ENCODE assay signal across 2 cellular contexts in the genomic region with DNA sequence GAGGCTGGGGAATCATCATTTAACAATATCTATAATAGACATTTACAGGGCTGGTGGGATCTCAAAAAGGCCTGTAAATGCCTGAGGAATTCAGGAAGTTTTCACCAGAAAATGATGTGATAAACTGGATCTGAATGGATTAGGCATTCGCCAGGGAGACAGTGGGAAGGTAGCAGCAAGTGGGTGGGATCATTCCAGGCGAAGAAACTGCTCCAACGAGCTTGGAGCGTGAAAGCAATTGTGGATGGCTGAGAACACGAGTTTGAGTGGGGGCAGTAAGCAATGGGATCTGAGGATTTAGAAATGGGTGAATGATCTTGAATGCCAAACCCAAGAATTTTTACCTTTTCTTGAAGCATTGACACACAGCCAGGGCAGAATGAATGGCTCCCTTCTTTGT.
TF ChIP-seq lines count a peak whose summit lies in the region.

No MANE protein-coding gene starts in this region.

TF ChIP-seq in HepG2, 621 proteins besides CTCF, POLR2A, EP300 and RAD21:
- no peak for TF ChIP-seq GATAD2A (CRISPR knock-in tag; IDR thresholded peaks at IDR 0.05)
- TF ChIP-seq TAF1 (CRISPR knock-in tag; IDR thresholded peaks at IDR 0.05): no peak
- no peak for TF ChIP-seq HMG20B (CRISPR knock-in tag; conservative IDR thresholded peaks at IDR 0.05)
- no peak for TF ChIP-seq DMAP1 (CRISPR knock-in tag; IDR thresholded peaks at IDR 0.05)
- TF ChIP-seq KDM5B (CRISPR knock-in tag; IDR thresholded peaks at IDR 0.05; ENCODE audit: borderline replicate concordance): no peak
- no peak for TF ChIP-seq ZBTB20 (CRISPR knock-in tag; IDR thresholded peaks at IDR 0.05; ENCODE audit: borderline replicate concordance, low read depth)
- TF ChIP-seq NFKBIZ (CRISPR knock-in tag; IDR thresholded peaks at IDR 0.05): no peak

TF ChIP-seq in K562, 482 proteins besides CTCF, POLR2A, EP300 and RAD21:
- TF ChIP-seq NCOA4 (IDR thresholded peaks at IDR 0.05; ENCODE audit: partially characterized antibody): no peak
- TF ChIP-seq CHD4 (IDR thresholded peaks at IDR 0.05; ENCODE audit: insufficient read depth, insufficient replicate concordance, low read depth, low read length, poor library complexity, severe bottlenecking): no peak
- TF ChIP-seq C11orf30 (IDR thresholded peaks at IDR 0.05; ENCODE audit: low read depth): no peak
- TF ChIP-seq, protein P1, sequence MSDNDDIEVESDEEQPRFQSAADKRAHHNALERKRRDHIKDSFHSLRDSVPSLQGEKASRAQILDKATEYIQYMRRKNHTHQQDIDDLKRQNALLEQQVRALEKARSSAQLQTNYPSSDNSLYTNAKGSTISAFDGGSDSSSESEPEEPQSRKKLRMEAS (CRISPR knock-in tag; IDR thresholded peaks at IDR 0.05): no peak
- no peak for TF ChIP-seq ZNF253 (CRISPR knock-in tag; conservative IDR thresholded peaks at IDR 0.05)
- TF ChIP-seq, protein P2, sequence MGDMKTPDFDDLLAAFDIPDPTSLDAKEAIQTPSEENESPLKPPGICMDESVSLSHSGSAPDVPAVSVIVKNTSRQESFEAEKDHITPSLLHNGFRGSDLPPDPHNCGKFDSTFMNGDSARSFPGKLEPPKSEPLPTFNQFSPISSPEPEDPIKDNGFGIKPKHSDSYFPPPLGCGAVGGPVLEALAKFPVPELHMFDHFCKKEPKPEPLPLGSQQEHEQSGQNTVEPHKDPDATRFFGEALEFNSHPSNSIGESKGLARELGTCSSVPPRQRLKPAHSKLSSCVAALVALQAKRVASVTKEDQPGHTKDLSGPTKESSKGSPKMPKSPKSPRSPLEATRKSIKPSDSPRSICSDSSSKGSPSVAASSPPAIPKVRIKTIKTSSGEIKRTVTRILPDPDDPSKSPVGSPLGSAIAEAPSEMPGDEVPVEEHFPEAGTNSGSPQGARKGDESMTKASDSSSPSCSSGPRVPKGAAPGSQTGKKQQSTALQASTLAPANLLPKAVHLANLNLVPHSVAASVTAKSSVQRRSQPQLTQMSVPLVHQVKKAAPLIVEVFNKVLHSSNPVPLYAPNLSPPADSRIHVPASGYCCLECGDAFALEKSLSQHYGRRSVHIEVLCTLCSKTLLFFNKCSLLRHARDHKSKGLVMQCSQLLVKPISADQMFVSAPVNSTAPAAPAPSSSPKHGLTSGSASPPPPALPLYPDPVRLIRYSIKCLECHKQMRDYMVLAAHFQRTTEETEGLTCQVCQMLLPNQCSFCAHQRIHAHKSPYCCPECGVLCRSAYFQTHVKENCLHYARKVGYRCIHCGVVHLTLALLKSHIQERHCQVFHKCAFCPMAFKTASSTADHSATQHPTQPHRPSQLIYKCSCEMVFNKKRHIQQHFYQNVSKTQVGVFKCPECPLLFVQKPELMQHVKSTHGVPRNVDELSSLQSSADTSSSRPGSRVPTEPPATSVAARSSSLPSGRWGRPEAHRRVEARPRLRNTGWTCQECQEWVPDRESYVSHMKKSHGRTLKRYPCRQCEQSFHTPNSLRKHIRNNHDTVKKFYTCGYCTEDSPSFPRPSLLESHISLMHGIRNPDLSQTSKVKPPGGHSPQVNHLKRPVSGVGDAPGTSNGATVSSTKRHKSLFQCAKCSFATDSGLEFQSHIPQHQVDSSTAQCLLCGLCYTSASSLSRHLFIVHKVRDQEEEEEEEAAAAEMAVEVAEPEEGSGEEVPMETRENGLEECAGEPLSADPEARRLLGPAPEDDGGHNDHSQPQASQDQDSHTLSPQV (IDR thresholded peaks at IDR 0.05): no peak
- no peak for TF ChIP-seq CHCHD3 (CRISPR knock-in tag; IDR thresholded peaks at IDR 0.05)
